23 cellular contexts compared by ENCODE assay signal in genomic region chr7:122944682-122945303, GRCh38. TPM values are rescaled to one million over a fixed set of nuclear protein-coding genes. Genes with fewer than 3 reads are reported as not detected.
"Had no signal": no experiment of that assay in that cellular context is flagged by ENCODE, and none has a peak within 500 bp of the region (broad histone marks: within the 10 kb centered on the region; RNA-seq: fewer than 3 reads in every experiment).

No MANE protein-coding gene starts in this region.

- H3K27ac ChIP-seq: dorsolateral prefrontal cortex, foreskin keratinocyte, SK-N-MC, tibial nerve had no signal

- H3K4me3 ChIP-seq: dorsolateral prefrontal cortex, lung, SK-N-MC, tibial nerve had no signal

- H3K36me3 Mint-ChIP-seq: activated CD4-positive, alpha-beta memory T cell treated with anti-CD3 and anti-CD28 coated beads for 36 hours; activated CD8-positive, alpha-beta memory T cell treated with anti-CD3 and anti-CD28 coated beads, Interleukin-2, amount 10 ng/mL, durations not matched to agents 7 days and 5 days; activated naive CD8-positive, alpha-beta T cell; natural killer cell treated with Interleukin-12 subunit alpha and Interleukin-12 subunit beta and Interleukin-15 and Interleukin-18, amount 100 ng/mL, for 72 hours had no signal

- H3K4me3 Mint-ChIP-seq: activated B cell treated with CpG ODN at 0.5 μM for 24 hours; activated CD4-positive, alpha-beta memory T cell treated with anti-CD3 and anti-CD28 coated beads for 36 hours; activated CD8-positive, alpha-beta memory T cell treated with anti-CD3 and anti-CD28 coated beads, Interleukin-2, amount 10 ng/mL, durations not matched to agents 7 days and 5 days; activated naive CD8-positive, alpha-beta T cell; natural killer cell treated with Interleukin-12 subunit alpha and Interleukin-12 subunit beta and Interleukin-15 and Interleukin-18, amount 100 ng/mL, for 72 hours had no signal

- H3K27ac Mint-ChIP-seq: activated B cell treated with CpG ODN at 0.5 μM for 24 hours; activated CD4-positive, alpha-beta memory T cell treated with anti-CD3 and anti-CD28 coated beads for 36 hours; activated CD8-positive, alpha-beta memory T cell treated with anti-CD3 and anti-CD28 coated beads, Interleukin-2, amount 10 ng/mL, durations not matched to agents 7 days and 5 days; activated naive CD8-positive, alpha-beta T cell; natural killer cell treated with Interleukin-12 subunit alpha and Interleukin-12 subunit beta and Interleukin-15 and Interleukin-18, amount 100 ng/mL, for 72 hours had no signal

- H3K36me3 ChIP-seq: tibial nerve had no signal

- H3K9me3 ChIP-seq: tibial nerve had no signal

- H3K4me1 Mint-ChIP-seq: activated B cell treated with CpG ODN at 0.5 μM for 24 hours; activated CD8-positive, alpha-beta memory T cell treated with anti-CD3 and anti-CD28 coated beads, Interleukin-2, amount 10 ng/mL, durations not matched to agents 7 days and 5 days had no signal

- H3K9me3 Mint-ChIP-seq: activated B cell treated with CpG ODN at 0.5 μM for 24 hours had no signal

- DNase-seq: activated B cell treated with CpG ODN at 0.5 μM for 24 hours; activated CD4-positive, alpha-beta memory T cell treated with anti-CD3 and anti-CD28 coated beads for 36 hours; activated CD4-positive, alpha-beta T cell treated with anti-CD3 and anti-CD28 coated beads for 4 hours; activated CD8-positive, alpha-beta memory T cell treated with anti-CD3 and anti-CD28 coated beads, Interleukin-2, amount 10 ng/mL, durations not matched to agents 7 days and 5 days; dorsolateral prefrontal cortex; foreskin keratinocyte; glutamatergic neuron; hypothalamus; retina; stimulated activated CD4-positive, alpha-beta T cell treated with anti-CD3 and anti-CD28 coated beads, Interleukin-12 subunit alpha, Interleukin-12 subunit beta, amount 100 ng/mL, for 4 hours; stimulated activated CD4-positive, alpha-beta T cell treated with anti-CD3 and anti-CD28 coated beads, Interleukin-1b, Interleukin-23, amount 100 ng/mL, for 48 hours; stimulated activated naive CD8-positive, alpha-beta T cell treated with anti-CD3 and anti-CD28 coated beads, Interleukin-15, Interleukin-2, amounts not matched to agents 100 U/mL and 50 U/mL, for 24 hours had no signal

- H3K27me3 Mint-ChIP-seq: activated B cell treated with CpG ODN at 0.5 μM for 24 hours; activated CD4-positive, alpha-beta memory T cell treated with anti-CD3 and anti-CD28 coated beads for 36 hours; activated CD8-positive, alpha-beta memory T cell treated with anti-CD3 and anti-CD28 coated beads, Interleukin-2, amount 10 ng/mL, durations not matched to agents 7 days and 5 days; natural killer cell treated with Interleukin-12 subunit alpha and Interleukin-12 subunit beta and Interleukin-15 and Interleukin-18, amount 100 ng/mL, for 72 hours had no signal

- H3K27me3 ChIP-seq: foreskin keratinocyte, tibial nerve had no signal

- ATAC-seq: activated CD8-positive, alpha-beta memory T cell treated with anti-CD3 and anti-CD28 coated beads, Interleukin-2, amount 10 ng/mL, durations not matched to agents 7 days and 5 days; foreskin keratinocyte; left lobe of liver; natural killer cell treated with Interleukin-12 subunit alpha and Interleukin-12 subunit beta and Interleukin-15 and Interleukin-18, amount 100 ng/mL, for 72 hours; stimulated activated naive CD8-positive, alpha-beta T cell treated with anti-CD3 and anti-CD28 coated beads, Interleukin-15, Interleukin-2, amounts not matched to agents 100 U/mL and 50 U/mL, for 24 hours had no signal

- FAIRE-seq: keratinocyte, urothelium cell line had no signal

- H3K4me1 ChIP-seq: foreskin keratinocyte, tibial nerve had no signal

RNA-seq across cellular contexts. Expression of gene TAS2R16, which starts 50.7 kb away (rescaled TPM):
- total RNA-seq: activated B cell treated with CpG ODN at 0.5 μM for 24 hours; activated CD4-positive, alpha-beta memory T cell treated with anti-CD3 and anti-CD28 coated beads for 36 hours; activated CD8-positive, alpha-beta memory T cell treated with anti-CD3 and anti-CD28 coated beads, Interleukin-2, amount 10 ng/mL, durations not matched to agents 7 days and 5 days; cardiac septum; foreskin keratinocyte; left lobe of liver; lung; natural killer cell treated with Interleukin-12 subunit alpha and Interleukin-12 subunit beta and Interleukin-15 and Interleukin-18, amount 100 ng/mL, for 72 hours; T-helper 2 cell treated with Interferon-gamma antibody and Interleukin-4, amounts not matched to agents 100 ng/mL and 5 ng/mL, for 36 hours; tibial nerve had no signal
- polyA plus RNA-seq: esophagus, foreskin keratinocyte, keratinocyte, lung had no signal

RNA-seq across cellular contexts. Expression of gene CADPS2, which starts 58.5 kb away (rescaled TPM):
- total RNA-seq: activated B cell treated with CpG ODN at 0.5 μM for 24 hours; activated CD4-positive, alpha-beta memory T cell treated with anti-CD3 and anti-CD28 coated beads for 36 hours; activated CD8-positive, alpha-beta memory T cell treated with anti-CD3 and anti-CD28 coated beads, Interleukin-2, amount 10 ng/mL, durations not matched to agents 7 days and 5 days; natural killer cell treated with Interleukin-12 subunit alpha and Interleukin-12 subunit beta and Interleukin-15 and Interleukin-18, amount 100 ng/mL, for 72 hours; T-helper 2 cell treated with Interferon-gamma antibody and Interleukin-4, amounts not matched to agents 100 ng/mL and 5 ng/mL, for 36 hours had no signal
